ENCODE assay signal across 23 cellular contexts in the genomic region with DNA sequence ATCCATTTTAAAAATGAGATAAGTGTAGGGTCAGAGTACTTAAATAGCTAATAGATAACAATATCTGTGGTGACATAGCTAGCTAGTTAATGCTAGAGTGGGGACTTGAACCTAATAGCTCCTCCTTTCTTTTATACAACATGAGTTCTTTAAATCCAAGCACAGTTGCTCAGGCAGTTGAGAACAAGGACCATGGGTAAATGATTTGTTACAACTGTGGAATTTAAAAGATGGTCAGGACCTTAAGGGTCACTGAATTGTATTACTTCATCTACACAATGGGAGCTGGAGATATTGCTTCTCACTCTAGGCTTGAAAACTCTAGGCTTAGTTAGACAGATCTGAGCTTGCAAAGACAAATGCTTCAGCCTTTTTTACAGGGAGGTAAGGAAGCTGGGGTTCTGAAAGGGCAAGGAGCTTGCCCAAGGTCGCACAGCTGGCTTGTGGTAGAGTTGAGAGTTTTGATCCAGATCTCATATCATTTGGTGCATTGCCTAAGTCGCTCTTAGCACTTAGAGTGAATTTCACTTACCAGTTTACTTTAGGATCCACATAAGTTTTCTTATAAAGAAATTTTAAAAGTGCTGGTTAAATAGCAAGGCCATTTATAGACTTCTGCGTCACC.
"Had no signal": no experiment of that assay in that cellular context is flagged by ENCODE, and none has a peak within 500 bp of the region (broad histone marks: within the 10 kb centered on the region; RNA-seq: fewer than 3 reads in every experiment).

No MANE protein-coding gene starts in this region.

- DNase-seq: activated CD4-positive, alpha-beta memory T cell treated with anti-CD3 and anti-CD28 coated beads, Interleukin-2, amount 10 ng/mL, durations not matched to agents 7 days and 5 days; activated CD4-positive, alpha-beta T cell treated with anti-CD3 and anti-CD28 coated beads for 4 hours; activated CD4-positive, alpha-beta T cell treated with anti-CD3 and anti-CD28 coated beads, Interleukin-2, amount 10 ng/mL, durations not matched to agents 7 days and 5 days; activated CD4-positive, alpha-beta T cell treated with anti-CD3 and anti-CD28 coated beads, Interleukin-2, amount 50 U/mL, for 4 hours; activated CD4-positive, CD25-positive, alpha-beta regulatory T cell; activated CD4-positive, CD25-positive, alpha-beta regulatory T cell treated with anti-CD3 and anti-CD28 coated beads, Interleukin-2, amount 50 U/mL, for 72 hours; activated CD8-positive, alpha-beta memory T cell treated with anti-CD3 and anti-CD28 coated beads, Interleukin-2, amount 50 U/mL, for 48 hours; activated gamma-delta T cell; activated naive CD4-positive, alpha-beta T cell; activated naive CD4-positive, alpha-beta T cell treated with anti-CD3 and anti-CD28 coated beads, Interleukin-2, amount 10 ng/mL, durations not matched to agents 7 days and 5 days; activated naive CD8-positive, alpha-beta T cell treated with anti-CD3 and anti-CD28 coated beads, Interleukin-2, amount 10 ng/mL, durations not matched to agents 7 days and 5 days; activated T-cell treated with anti-CD3 and anti-CD28 coated beads for 4 hours; activated T-cell treated with anti-CD3 and anti-CD28 coated beads, Interleukin-2, amount 50 U/mL, for 24 hours; activated T-cell treated with anti-CD3 and anti-CD28 coated beads, Interleukin-2, amount 50 U/mL, for 72 hours; brain microvascular endothelial cell; dorsolateral prefrontal cortex; effector memory CD4-positive, alpha-beta T cell; foreskin fibroblast; glutamatergic neuron; heart left ventricle; T-helper 2 cell had no signal

- H3K36me3 ChIP-seq: brain microvascular endothelial cell, heart left ventricle had no signal

- H3K4me1 ChIP-seq: heart left ventricle had no signal

- H3K4me3 ChIP-seq: coronary artery, dorsolateral prefrontal cortex, heart left ventricle had no signal

- H3K27me3 ChIP-seq: brain microvascular endothelial cell, dorsolateral prefrontal cortex, heart left ventricle had no signal

- ATAC-seq: activated naive CD4-positive, alpha-beta T cell treated with anti-CD3 and anti-CD28 coated beads, Interleukin-2, amount 50 U/mL, for 72 hours; activated T-cell treated with anti-CD3 and anti-CD28 coated beads, Interleukin-2, amount 50 U/mL, for 72 hours; heart left ventricle had no signal
